Comparison of ENCODE assay signal across 21 cellular contexts in genomic region chr2:224312741-224313140, GRCh38.
"Had no signal": no experiment of that assay in that cellular context is flagged by ENCODE, and none has a peak within 500 bp of the region (broad histone marks: within the 10 kb centered on the region; RNA-seq: fewer than 3 reads in every experiment).

No MANE protein-coding gene starts in this region.

- H3K27ac ChIP-seq: KMS-11, SJSA1, SK-N-MC had no signal

- H3K9me3 ChIP-seq: MG63, SJSA1 had no signal

- DNase-seq: IMR-90, Kasumi-1, MG63, NCI-H1092, NCI-H1105 treated with DMSO at 0.1 percent for 48 hours, NCI-H1417 treated with DMSO at 0.1 percent for 48 hours, NCI-H146, NCI-H1694 treated with DMSO at 0.1 percent for 48 hours, NCI-H1930, NCI-H2081, NCI-H2107, NCI-H2227 treated with DMSO at 0.1 percent for 48 hours, NCI-H524 treated with DMSO at 0.1 percent for 48 hours, NCI-H69, NCI-H774, SHP77 treated with DMSO at 0.1 percent for 48 hours, SW 1271, T-cell had no signal

- H3K4me1 ChIP-seq: SJSA1 had no signal

- H3K36me3 ChIP-seq: MG63, SJSA1 had no signal

- H3K4me3 ChIP-seq: MG63, SJSA1, SK-N-MC had no signal
